26 cellular contexts compared by ENCODE assay signal in the genomic region with DNA sequence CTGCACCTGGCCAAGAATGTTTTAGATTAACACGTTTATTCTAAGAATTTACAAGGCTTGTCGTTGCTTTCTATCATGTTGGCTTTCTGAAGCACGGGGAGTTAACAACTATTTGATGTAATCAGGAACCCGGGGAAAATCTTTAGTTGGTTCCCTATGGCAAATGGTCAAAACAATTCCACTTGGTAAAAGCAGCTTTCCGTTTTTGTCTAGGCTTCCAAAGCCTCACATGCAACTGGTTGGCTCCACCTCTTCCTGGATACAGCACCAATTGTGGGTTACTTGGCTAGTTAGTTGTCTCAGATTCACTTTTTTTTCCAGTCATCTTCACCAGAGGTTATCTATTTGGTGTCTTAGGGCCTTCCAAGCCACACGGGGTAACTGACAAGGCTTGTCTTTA. TPM values are rescaled to one million over a fixed set of nuclear protein-coding genes. Genes with fewer than 3 reads are reported as not detected.
"Had no signal": no experiment of that assay in that cellular context is flagged by ENCODE, and none has a peak within 500 bp of the region (broad histone marks: within the 10 kb centered on the region; RNA-seq: fewer than 3 reads in every experiment).

No MANE protein-coding gene starts in this region.

- H3K27ac ChIP-seq: breast epithelium, colonic mucosa, foreskin keratinocyte, ovary, psoas muscle, spleen, upper lobe of right lung, WERI-Rb-1 had no signal

- ATAC-seq: effector memory CD8-positive, alpha-beta T cell; left colon; T-cell had no signal

- H3K4me3 Mint-ChIP-seq: activated naive CD8-positive, alpha-beta T cell treated with anti-CD3 and anti-CD28 coated beads, Interleukin-2, amount 10 ng/mL, durations not matched to agents 7 days and 5 days; central memory CD8-positive, alpha-beta T cell; effector memory CD8-positive, alpha-beta T cell; memory B cell; T-cell; T-helper 2 cell treated with Interferon-gamma antibody and Interleukin-4, amounts not matched to agents 5 μg/mL and 100 μg/mL, for 36 hours had no signal

- H3K4me3 ChIP-seq: breast epithelium, colonic mucosa, ovary, psoas muscle, right atrium auricular region, spleen, upper lobe of right lung had no signal

- H3K27ac Mint-ChIP-seq: activated naive CD8-positive, alpha-beta T cell treated with anti-CD3 and anti-CD28 coated beads, Interleukin-2, amount 10 ng/mL, durations not matched to agents 7 days and 5 days; effector memory CD8-positive, alpha-beta T cell; memory B cell; naive B cell; T-cell; T-helper 2 cell treated with Interferon-gamma antibody and Interleukin-4, amounts not matched to agents 5 μg/mL and 100 μg/mL, for 36 hours had no signal

- H3K9me3 ChIP-seq: breast epithelium, colonic mucosa, ovary, psoas muscle, right atrium auricular region, spleen, upper lobe of right lung had no signal

- H3K36me3 ChIP-seq: breast epithelium, colonic mucosa, ovary, right atrium auricular region, spleen, upper lobe of right lung, WERI-Rb-1 had no signal

- H3K27me3 ChIP-seq: ovary had no signal

- H3K4me1 Mint-ChIP-seq: activated naive CD8-positive, alpha-beta T cell treated with anti-CD3 and anti-CD28 coated beads, Interleukin-2, amount 10 ng/mL, durations not matched to agents 7 days and 5 days; central memory CD8-positive, alpha-beta T cell; memory B cell had no signal

- H3K9me3 Mint-ChIP-seq: activated naive CD8-positive, alpha-beta T cell treated with anti-CD3 and anti-CD28 coated beads, Interleukin-2, amount 10 ng/mL, durations not matched to agents 7 days and 5 days; central memory CD8-positive, alpha-beta T cell; effector memory CD8-positive, alpha-beta T cell; memory B cell; naive B cell; T-cell; T-helper 2 cell treated with Interferon-gamma antibody and Interleukin-4, amounts not matched to agents 5 μg/mL and 100 μg/mL, for 36 hours had no signal

- H3K4me1 ChIP-seq: colonic mucosa, foreskin keratinocyte, psoas muscle had no signal

- DNase-seq: activated CD4-positive, alpha-beta T cell treated with anti-CD3 and anti-CD28 coated beads, Interleukin-2, amount 50 U/mL, for 1 hour; activated CD4-positive, CD25-positive, alpha-beta regulatory T cell treated with anti-CD3 and anti-CD28 coated beads, Interleukin-2, amount 50 U/mL, for 72 hours; activated CD8-positive, alpha-beta memory T cell treated with anti-CD3 and anti-CD28 coated beads for 24 hours; activated CD8-positive, alpha-beta memory T cell treated with anti-CD3 and anti-CD28 coated beads, Interleukin-2, amount 50 U/mL, for 4 hours; activated naive CD4-positive, alpha-beta T cell treated with Interleukin-2 at 50 U/mL for 16 hours; activated naive CD8-positive, alpha-beta T cell treated with anti-CD3 and anti-CD28 coated beads, Interleukin-2, amount 10 ng/mL, durations not matched to agents 7 days and 5 days; amniotic stem cell; colonic mucosa; effector memory CD8-positive, alpha-beta T cell; foreskin keratinocyte; left colon; naive B cell; ovary; psoas muscle; spleen; stimulated activated CD4-positive, alpha-beta T cell treated with anti-CD3 and anti-CD28 coated beads, Interleukin-4, amount 100 ng/mL, for 24 hours; stimulated activated naive CD4-positive, alpha-beta T cell treated with Interleukin-2 at 50 U/mL for 16 hours; upper lobe of right lung had no signal

- FAIRE-seq: keratinocyte had no signal

- H3K36me3 Mint-ChIP-seq: activated naive CD8-positive, alpha-beta T cell treated with anti-CD3 and anti-CD28 coated beads, Interleukin-2, amount 10 ng/mL, durations not matched to agents 7 days and 5 days; memory B cell; naive B cell; T-cell had no signal

RNA-seq across cellular contexts. Expression of gene COLEC12, which starts 2.8 kb away (rescaled TPM):
- total RNA-seq: foreskin keratinocyte had no signal
- polyA plus RNA-seq: foreskin keratinocyte, keratinocyte had no signal
